Comparison of ENCODE assay signal across 8 cellular contexts in genomic region chr4:39458161-39458504, GRCh38. TPM values are rescaled to one million over a fixed set of nuclear protein-coding genes. Genes with fewer than 3 reads are reported as not detected.
DNase-seq lines count a peak whose midpoint lies in the region; ATAC-seq and TF ChIP-seq lines count a peak whose summit lies in the region.
"Not testable (repeated sequence)": the region's sequence is repeated elsewhere in the genome, so short reads cannot be mapped to it uniquely, and the experiment has no call there.

No MANE protein-coding gene starts in this region.

- DNase-seq in IMR-90; WTC11 (ENCODE audit: low spot score); fibroblast of the aortic adventitia (ENCODE audit: low read depth); lower lobe of right lung; psoas muscle; uterus: not testable (repeated sequence)

- H3K9ac ChIP-seq in IMR-90 (ENCODE audit: low read depth, low read length) = peak overlapping the region; percentile 86

- H4K20me1 ChIP-seq in IMR-90 (ENCODE audit: insufficient read depth, low read length) = peaks cover 46% of the 10 kb centered on the region

- H4K5ac ChIP-seq in IMR-90 (ENCODE audit: low read depth, low read length) = peak overlapping the region; percentile 19

- H3K14ac ChIP-seq in IMR-90 (replicated peaks; ENCODE audit: low read depth, low read length) = peak overlapping the region; percentile 89

- H3K9me1 ChIP-seq in IMR-90 (ENCODE audit: insufficient read depth, low read length) = not testable (repeated sequence)

- H3K79me1 ChIP-seq in IMR-90 (ENCODE audit: low read depth in 1 of 2, low read length in 2 of 2) = peaks cover 23 to 49% of the 10 kb centered on the region in 2 experiments

- peak overlapping the region; percentile 91 for H3K4me2 ChIP-seq in IMR-90 (ENCODE audit: low read depth, low read length)

- H3K36me3 Mint-ChIP-seq in WTC11 (peaks cover 64% of the 10 kb centered on the region), brain (peaks cover 60% of the 10 kb centered on the region)

- H4K8ac ChIP-seq in IMR-90 (ENCODE audit: low read depth in 2 of 2, low read length in 2 of 2) = peak overlapping the region; percentile 14 to 83

- H3K18ac ChIP-seq in IMR-90 (ENCODE audit: low read depth, low read length) = peak overlapping the region; percentile 65; the same call in 1 of the 2 replicates

- H3K4ac ChIP-seq in IMR-90 (ENCODE audit: low read depth, low read length) = peak overlapping the region; percentile 80

- H2AFZ ChIP-seq in IMR-90 (replicated peaks; ENCODE audit: low read length, poor library complexity) = peak overlapping the region; percentile 78

- H3K56ac ChIP-seq in IMR-90 (ENCODE audit: extremely low read depth, insufficient read depth, low read length) = peak overlapping the region; percentile 93

- peak overlapping the region; percentile 98 for H3K23ac ChIP-seq in IMR-90 (ENCODE audit: low read depth, low read length)

- WGBS in IMR-90 (ENCODE audit: extremely low coverage in 2 of 2, insufficient read length in 1 of 2), 2 experiments = 10% methylated on average over 2 of the region's 13 CpGs; no CpG with 5 or more reads in 1 of the 2 experiments
- 1 to 2% (median 1%) methylated on average over 13 of the region's 13 CpGs for WGBS in psoas muscle, 3 donors

- peak overlapping the region; percentile 93 for H2AK9ac ChIP-seq in IMR-90 (replicated peaks; ENCODE audit: low read depth, low read length, poor library complexity)

- CTCF ChIA-PET in IMR-90 (lab: Yijun Ruan, JAX) (interaction anchor here (0.9 to 1.1 kb wide), 2 partner anchors 10 to 11 kb away, joined by 3 to 5 read pairs; no protein-coding TSS in a partner anchor), WTC11 (lab: Charles Lee) (interaction anchor here (1.1 kb wide), 1 partner anchor 520 kb away, joined by 3 read pairs; no protein-coding TSS in a partner anchor)

- H2BK20ac ChIP-seq in IMR-90 (ENCODE audit: low read depth, low read length) = not testable (repeated sequence)

- not testable (repeated sequence) for TF ChIP-seq POLR2A in IMR-90 (IDR thresholded peaks at IDR 0.05; ENCODE audit: low read depth, low read length); uterus (IDR thresholded peaks at IDR 0.05)

- H3K27me3 ChIP-seq in IMR-90 (ENCODE audit: control insufficient read depth, insufficient read depth, low read length); lower lobe of right lung (ENCODE audit: low read depth); psoas muscle (ENCODE audit: insufficient read depth in 3 of 3, low read length in 2 of 3); uterus: not testable (repeated sequence)

- ATAC-seq in GM18867 (IDR thresholded peaks at IDR 0.05; ENCODE audit: unreplicated experiment) (peak; percentile 2), lower lobe of right lung (peak; percentile 8 to 26), psoas muscle (peak; percentile 1 to 22 (median 6))
- ATAC-seq in IMR-90 (ENCODE audit: low read depth); WTC11: not testable (repeated sequence)

- not testable (repeated sequence) for H2BK120ac ChIP-seq in IMR-90 (ENCODE audit: low read depth, low read length)

- H3K27ac Mint-ChIP-seq in WTC11 (peak overlapping the region; percentile 99), brain (peak overlapping the region; percentile 99 to 100 (median 100))

- not testable (repeated sequence) for H3K9me3 ChIP-seq in IMR-90 (ENCODE audit: control insufficient read depth, insufficient read depth, low read length); lower lobe of right lung; psoas muscle; uterus

- H4K91ac ChIP-seq in IMR-90 (ENCODE audit: insufficient read depth, low read depth, low read length) = peak overlapping the region; percentile 51

- peak overlapping the region; percentile 79 for H2BK5ac ChIP-seq in IMR-90 (ENCODE audit: low read depth, low read length, poor library complexity, severe bottlenecking)

- TF ChIP-seq RAD21 in IMR-90 (IDR thresholded peaks at IDR 0.05; ENCODE audit: low read length) = not testable (repeated sequence)

- not testable (repeated sequence) for H2BK15ac ChIP-seq in IMR-90 (ENCODE audit: low read depth, low read length)

- in situ Hi-C loops in IMR-90 (cut with MboI; ENCODE audit: low sequenced_read_pairs) = not testable (repeated sequence)

- H3K4me1 Mint-ChIP-seq in WTC11 (peaks cover 27% of the 10 kb centered on the region), brain (peaks cover 58% of the 10 kb centered on the region)

- intact Hi-C loops in IMR-90 (cut with micrococcal nuclease); lower lobe of right lung (cut with DNase I): not testable (repeated sequence)
- intact Hi-C loops in psoas muscle (cut with DNase I) = loop anchor here in 1 of 2 donors (5.0 kb wide), 1 partner anchor 179 kb away; the partner anchor contains the start of gene SMIM14
- intact Hi-C loops in uterus (cut with DNase I; ENCODE audit: low total_unique reads) = loop anchor here (5.0 kb wide), 1 partner anchor 519 kb away; the partner anchor contains the start of gene PDS5A

- dilution Hi-C loops in IMR-90 (cut with HindIII; ENCODE audit: low sequenced_read_pairs, unreplicated experiment) = not testable (repeated sequence)

- not testable (repeated sequence) for TF ChIP-seq CTCF in IMR-90 (conservative IDR thresholded peaks at IDR 0.05; ENCODE audit: low read depth, low read length); WTC11 (IDR thresholded peaks at IDR 0.05); brain (conservative IDR thresholded peaks at IDR 0.05); fibroblast of the aortic adventitia (IDR thresholded peaks at IDR 0.05; ENCODE audit: insufficient read depth, low read length); lower lobe of right lung (IDR thresholded peaks at IDR 0.05); psoas muscle (IDR thresholded peaks at IDR 0.05); uterus (IDR thresholded peaks at IDR 0.05)

- H3K36me3 ChIP-seq in IMR-90 (ENCODE audit: control insufficient read depth, insufficient read depth, low read length) (peaks cover 27% of the 10 kb centered on the region), lower lobe of right lung (peaks cover 67% of the 10 kb centered on the region), psoas muscle (ENCODE audit: insufficient read depth in 1 of 2, low read depth in 1 of 2) (peaks cover 21 to 77% of the 10 kb centered on the region in 2 donors)
- H3K36me3 ChIP-seq in uterus = not testable (repeated sequence)

- BruUV-seq in IMR-90 (replicated peaks; lab: Mats Ljungman, UMichigan) = not testable (repeated sequence)

- not testable (repeated sequence) for H3K4me1 ChIP-seq in IMR-90 (ENCODE audit: control insufficient read depth, insufficient read depth, low read length)
- H3K4me1 ChIP-seq in lower lobe of right lung (peaks cover 27% of the 10 kb centered on the region), psoas muscle (peaks cover 24% of the 10 kb centered on the region), uterus (peaks cover 3 to 18% of the 10 kb centered on the region in 2 donors)

- H2AK5ac ChIP-seq in IMR-90 (ENCODE audit: low read depth, low read length) = peak overlapping the region; percentile 90

- H3K9me3 Mint-ChIP-seq in WTC11, brain: not testable (repeated sequence)

- H3K27me3 Mint-ChIP-seq in WTC11 (ENCODE audit: low read depth) = not testable (repeated sequence)
- H3K27me3 Mint-ChIP-seq in brain = peaks cover 15% of the 10 kb centered on the region

- H3K4me3 Mint-ChIP-seq in WTC11 = peak overlapping the region; percentile 99
- peak overlapping the region; percentile 97 to 99 (median 98) for H3K4me3 Mint-ChIP-seq in brain

- POLR2A ChIA-PET in IMR-90 (lab: Charles Lee; ENCODE audit: unreplicated experiment) (interaction anchor here (0.6 to 1.5 kb wide), 4 partner anchors 9 to 487 kb away, joined by 3 to 4 read pairs (median 3); no protein-coding TSS in a partner anchor), WTC11 (lab: Charles Lee) (interaction anchor here (0.7 to 2.8 kb wide), 4 partner anchors 11 to 180 kb away, joined by 3 to 12 read pairs (median 7); partner anchors contain the start of genes SMIM14 and UGDH)

- H3K27ac ChIP-seq in IMR-90 (ENCODE audit: insufficient read depth, low read length) = peak overlapping the region; percentile 70
- peak overlapping the region; percentile 98 for H3K27ac ChIP-seq in lower lobe of right lung
- peak overlapping the region; percentile 99 for H3K27ac ChIP-seq in psoas muscle
- peak overlapping the region; percentile 90 to 94 for H3K27ac ChIP-seq in uterus

- peak overlapping the region; percentile 68 for H3K4me3 ChIP-seq in IMR-90 (ENCODE audit: insufficient read depth, low read depth, low read length)
- H3K4me3 ChIP-seq in fibroblast of the aortic adventitia (ENCODE audit: low read depth, low read length) = peak overlapping the region; percentile 90
- H3K4me3 ChIP-seq in lower lobe of right lung = peak overlapping the region; percentile 88
- peak overlapping the region; percentile 100 for H3K4me3 ChIP-seq in psoas muscle
- peak overlapping the region; percentile 63 to 68 for H3K4me3 ChIP-seq in uterus

RNA-seq across cellular contexts. Expression of gene RPL9, which starts 0.6 kb away (rescaled TPM):
- total RNA-seq in IMR-90 (2012; rRNA removed) (1,905 and 3,011 TPM in 2 replicates), WTC11 (2021) (1,191 to 1,343 TPM (median 1,328 TPM) in 3 replicates), fibroblast of the aortic adventitia (ENCODE audit: low replicate concordance) (2,655 and 3,884 TPM in 2 replicates), lower lobe of right lung (1,277 TPM), psoas muscle (100 to 1,000 TPM; 544 to 925 (median 746) TPM), uterus (over 10,000 TPM in 1 of 4 donors, 1,000 to 10,000 TPM in 3; 3,607 to 16,295 (median 4,795) TPM)
- polyA plus RNA-seq in IMR-90 (2012; rRNA removed) (1,087 and 1,627 TPM in 2 replicates), brain (ENCODE audit: insufficient read depth, low read depth, low replicate concordance) (3,267 TPM), psoas muscle (1,000 to 10,000 TPM; 1,313 to 1,653 (median 1,550) TPM)
- polyA plus RNA-seq in IMR-90 (2012; cell fraction: cytosol; rRNA removed) = 556 and 768 TPM in 2 replicates
- 108 and 738 TPM in 2 replicates for polyA plus RNA-seq in IMR-90 (2012; cell fraction: nucleus; rRNA removed; ENCODE audit: low replicate concordance)

RNA-seq across cellular contexts. Expression of gene LIAS, which starts 0.7 kb away (rescaled TPM):
- 3.2 and 6.7 TPM in 2 replicates for total RNA-seq in IMR-90 (2012; rRNA removed)
- 7.0 and 7.8 TPM in 2 replicates for polyA plus RNA-seq in IMR-90 (2012; rRNA removed)
- 1.1 and 1.9 TPM in 2 replicates for polyA plus RNA-seq in IMR-90 (2012; cell fraction: cytosol; rRNA removed)
- polyA plus RNA-seq in IMR-90 (2012; cell fraction: nucleus; rRNA removed; ENCODE audit: low replicate concordance) = 1.0 and 6.5 TPM in 2 replicates
- total RNA-seq in WTC11 (2021) = 23.1 to 23.5 TPM (median 23.1 TPM) in 3 replicates
- 10.6 TPM for polyA plus RNA-seq in brain (ENCODE audit: insufficient read depth, low read depth, low replicate concordance)
- 9.7 and 15.4 TPM in 2 replicates for total RNA-seq in fibroblast of the aortic adventitia (ENCODE audit: low replicate concordance)
- 13.7 TPM for total RNA-seq in lower lobe of right lung
- 10 to 100 TPM; 16.2 to 25.6 (median 17.6) TPM for total RNA-seq in psoas muscle
- polyA plus RNA-seq in psoas muscle = 10 to 100 TPM; 18.8 to 21.4 (median 19.6) TPM
- total RNA-seq in uterus = 10 to 100 TPM in 3 of 4 donors, 1 to 10 TPM in 1; 1.8 to 16.5 (median 11.3) TPM

RNA-seq across cellular contexts. Expression of gene KLB, which starts 51.4 kb away (rescaled TPM):
- total RNA-seq in IMR-90 (2012; rRNA removed) (not detected in 2 replicates), WTC11 (2021) (0.09 to 0.14 TPM in 2 of 3 replicates, not detected in the other), fibroblast of the aortic adventitia (ENCODE audit: low replicate concordance) (under 0.01 TPM in 1 of 2 replicates, not detected in the other), lower lobe of right lung (1.0 TPM), psoas muscle (under 1 TPM in 2 of 4 donors, not detected in 2; 0.05 to 0.13 TPM), uterus (under 1 TPM in 1 of 4 donors, not detected in 3; 0.21 TPM)
- polyA plus RNA-seq in IMR-90 (2012; rRNA removed) (not detected in 2 replicates), brain (ENCODE audit: insufficient read depth, low read depth, low replicate concordance) (not detected), psoas muscle (under 1 TPM; 0.03 to 0.13 (median 0.07) TPM)
- not detected in 2 replicates for polyA plus RNA-seq in IMR-90 (2012; cell fraction: cytosol; rRNA removed)
- polyA plus RNA-seq in IMR-90 (2012; cell fraction: nucleus; rRNA removed; ENCODE audit: low replicate concordance) = not detected in 2 replicates
